8 cellular contexts compared by ENCODE assay signal in genomic region chr10:110871236-110872084, GRCh38. TPM values are rescaled to one million over a fixed set of nuclear protein-coding genes. Genes with fewer than 3 reads are reported as not detected.
DNase-seq lines count a peak whose midpoint lies in the region; ATAC-seq and TF ChIP-seq lines count a peak whose summit lies in the region.

Gene PDCD4 (plus strand): TSS chr10:110871928. CDS start chr10:110876028, 4,100 bp downstream.

- DNase-seq in ELF-1 (ENCODE audit: low read depth, low spot score) (peak; percentile 100), H7 (peak; percentile 94), M059J (ENCODE audit: low read depth) (peak; percentile 97), SHP77 (lab: John Stamatoyannopoulos, UW) (peak; percentile 97 to 98), activated gamma-delta T cell (lab: John Stamatoyannopoulos, UW) (peak; percentile 93), fibroblast of the aortic adventitia (ENCODE audit: low read depth) (peak; percentile 97), nephron progenitor cell (peak; percentile 100)
- peak; percentile 91 to 96 for DNase-seq in stimulated activated naive CD8-positive, alpha-beta T cell treated with anti-CD3 and anti-CD28 coated beads, Interleukin-15, amount 100 ng/mL, for 72 hours

- H3K27me3 ChIP-seq in H7 (ENCODE audit: control insufficient read depth, insufficient read depth, low read length): no peaks in the 10 kb centered on the region

- H3K36me3 Mint-ChIP-seq in nephron progenitor cell (ENCODE audit: low read depth): peaks cover 15% of the 10 kb centered on the region

- peak within 1 kb of the TSS; percentile 98 for H3K27ac Mint-ChIP-seq in nephron progenitor cell
- peak within 1 kb of the TSS; percentile 98 to 100 for H3K27ac Mint-ChIP-seq in stimulated activated naive CD8-positive, alpha-beta T cell treated with anti-CD3 and anti-CD28 coated beads, Interleukin-15, amount 100 ng/mL, for 72 hours

- no peaks in the 10 kb centered on the region for H3K9me3 Mint-ChIP-seq in nephron progenitor cell
- H3K9me3 Mint-ChIP-seq in stimulated activated naive CD8-positive, alpha-beta T cell treated with anti-CD3 and anti-CD28 coated beads, Interleukin-15, amount 100 ng/mL, for 72 hours: no peaks in the 10 kb centered on the region

- H3K4me1 Mint-ChIP-seq in nephron progenitor cell: peaks cover 55% of the 10 kb centered on the region
- peaks cover 58% of the 10 kb centered on the region for H3K4me1 Mint-ChIP-seq in stimulated activated naive CD8-positive, alpha-beta T cell treated with anti-CD3 and anti-CD28 coated beads, Interleukin-15, amount 100 ng/mL, for 72 hours

- no peaks in the 10 kb centered on the region for H3K36me3 ChIP-seq in H7 (replicated peaks; ENCODE audit: control insufficient read depth, insufficient read depth, low read length)

- peak within 1 kb of the TSS; percentile 95 for H3K4me3 Mint-ChIP-seq in nephron progenitor cell
- peak within 1 kb of the TSS; percentile 83 to 93 for H3K4me3 Mint-ChIP-seq in stimulated activated naive CD8-positive, alpha-beta T cell treated with anti-CD3 and anti-CD28 coated beads, Interleukin-15, amount 100 ng/mL, for 72 hours

- no peak for TF ChIP-seq CTCF in fibroblast of the aortic adventitia (IDR thresholded peaks at IDR 0.05; ENCODE audit: insufficient read depth, low read length)
- no peak for TF ChIP-seq CTCF in nephron progenitor cell (IDR thresholded peaks at IDR 0.05)

- no peaks in the 10 kb centered on the region for H3K27me3 Mint-ChIP-seq in nephron progenitor cell (ENCODE audit: low read depth, poor library complexity)
- no peaks in the 10 kb centered on the region for H3K27me3 Mint-ChIP-seq in stimulated activated naive CD8-positive, alpha-beta T cell treated with anti-CD3 and anti-CD28 coated beads, Interleukin-15, amount 100 ng/mL, for 72 hours

- ATAC-seq in stimulated activated naive CD8-positive, alpha-beta T cell treated with anti-CD3 and anti-CD28 coated beads, Interleukin-15, amount 100 ng/mL, for 72 hours: peak; percentile 80

- peak within 1 kb of the TSS; percentile 66 for H3K4me3 ChIP-seq in H7 (ENCODE audit: insufficient read depth, low read depth, low read length)
- H3K4me3 ChIP-seq in fibroblast of the aortic adventitia (ENCODE audit: low read depth, low read length): peak within 1 kb of the TSS; percentile 76

RNA-seq across cellular contexts. Expression of gene PDCD4, which starts in this region (rescaled TPM):
- total RNA-seq in H7 (2014; rRNA removed; shearing (Covaris generic)): 9.0 and 17.4 TPM in 2 replicates
- total RNA-seq in M059J (2014; rRNA removed; shearing (Covaris generic)): 13.0 and 19.9 TPM in 2 replicates
- total RNA-seq in fibroblast of the aortic adventitia (ENCODE audit: low replicate concordance): 52.9 and 302 TPM in 2 replicates

Comparison
In these comparisons a context has a peak if more than half of its experiments do, and no peak if none do; other contexts are left out.
1. Peak in every context shown above with its lines: DNase-seq, ATAC-seq and H3K4me3 ChIP-seq.